In the genomic region with DNA sequence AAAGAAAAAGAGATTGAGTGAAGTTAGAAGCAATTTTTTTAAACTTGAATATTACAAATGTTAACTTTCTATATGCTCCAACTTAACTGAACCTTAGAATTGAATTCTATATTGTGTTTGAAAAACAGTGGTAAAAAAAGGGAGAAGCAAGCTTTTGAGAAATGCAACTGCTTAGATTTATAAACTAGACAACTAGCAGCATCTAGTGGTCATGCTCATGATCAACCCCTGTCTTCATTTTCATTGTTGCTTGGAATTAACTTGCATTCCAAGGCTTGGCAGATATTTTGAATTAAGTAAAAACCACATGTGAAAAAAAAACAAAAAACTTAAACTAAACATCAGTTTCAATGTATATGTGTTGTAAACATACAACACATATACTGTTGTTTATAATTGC, we compare ENCODE assay signal across 9 cellular contexts.
DNase-seq lines count a peak whose midpoint lies in the region; ATAC-seq and TF ChIP-seq lines count a peak whose summit lies in the region.
"Had no signal": no experiment of that assay in that cellular context is flagged by ENCODE, and none has a peak within 500 bp of the region (broad histone marks: within the 10 kb centered on the region; RNA-seq: fewer than 3 reads in every experiment).

No MANE protein-coding gene starts in this region.

- H3K27ac ChIP-seq in IMR-90 (ENCODE audit: insufficient read depth, low read length) (no peak overlapping the region), right lobe of liver (no peak overlapping the region)

- H2BK20ac ChIP-seq in IMR-90 (ENCODE audit: low read depth, low read length): no peak overlapping the region

- CTCF ChIA-PET in IMR-90 (lab: Yijun Ruan, JAX): interaction anchor here (0.6 to 1.4 kb wide), 6 partner anchors 9 to 135 kb away, joined by 3 to 5 read pairs (median 3); no protein-coding TSS in a partner anchor

- no peak overlapping the region for H2BK15ac ChIP-seq in IMR-90 (ENCODE audit: low read depth, low read length)

- TF ChIP-seq POLR2A in IMR-90 (IDR thresholded peaks at IDR 0.05; ENCODE audit: low read depth, low read length) (no peak), right lobe of liver (IDR thresholded peaks at IDR 0.05) (no peak)

- POLR2A ChIA-PET in IMR-90 (lab: Charles Lee; ENCODE audit: unreplicated experiment): no interaction called here

- H3K4me1 ChIP-seq in IMR-90 (ENCODE audit: control insufficient read depth, insufficient read depth, low read length) (no peaks in the 10 kb centered on the region), right lobe of liver (no peaks in the 10 kb centered on the region)

- H2AFZ ChIP-seq in IMR-90 (replicated peaks; ENCODE audit: low read length, poor library complexity): no peak overlapping the region

- no peaks in the 10 kb centered on the region for H3K79me1 ChIP-seq in IMR-90 (ENCODE audit: low read depth in 1 of 2, low read length in 2 of 2)

- DNase-seq in Caki2 (ENCODE audit: low read depth) (peak; percentile 25), IMR-90 (peak; percentile 28), astrocyte of the hippocampus (ENCODE audit: low read depth, low spot score) (peak; percentile 46), right lobe of liver (no peak), GOT3 (lab: John Stamatoyannopoulos, UW) (no peak)

- H3K4ac ChIP-seq in IMR-90 (ENCODE audit: low read depth, low read length): no peak overlapping the region

- H3K4me2 ChIP-seq in IMR-90 (ENCODE audit: low read depth, low read length): no peak overlapping the region

- H3K14ac ChIP-seq in IMR-90 (replicated peaks; ENCODE audit: low read depth, low read length): no peak overlapping the region

- H3K9ac ChIP-seq in IMR-90 (ENCODE audit: low read depth, low read length): no peak overlapping the region

- H3K36me3 ChIP-seq in IMR-90 (ENCODE audit: control insufficient read depth, insufficient read depth, low read length) (no peaks in the 10 kb centered on the region), right lobe of liver (no peaks in the 10 kb centered on the region)

- intact Hi-C loops in IMR-90 (cut with micrococcal nuclease) (loop anchor here (2.0 kb wide), 1 partner anchor 135 kb away; no protein-coding TSS in a partner anchor), right lobe of liver (cut with DNase I) (no loop called here)

- dilution Hi-C loops in IMR-90 (cut with HindIII; ENCODE audit: low sequenced_read_pairs, unreplicated experiment): no loop called here

- no peak overlapping the region for H3K56ac ChIP-seq in IMR-90 (ENCODE audit: extremely low read depth, insufficient read depth, low read length)

- TF ChIP-seq CTCF in IMR-90 (conservative IDR thresholded peaks at IDR 0.05; ENCODE audit: low read depth, low read length) (peak; percentile 56), right lobe of liver (IDR thresholded peaks at IDR 0.05) (peak in 3 of 4 donors; percentile 34 to 42 (median 36))

- ATAC-seq in IMR-90 (ENCODE audit: low read depth) (peak; percentile 57), right lobe of liver (peak in 1 of 4 donors; percentile 39), GM19455 (IDR thresholded peaks at IDR 0.05; ENCODE audit: unreplicated experiment) (no peak), HG03097 (IDR thresholded peaks at IDR 0.05; ENCODE audit: low FRiP score, unreplicated experiment) (no peak), HG03460 (IDR thresholded peaks at IDR 0.05; ENCODE audit: unreplicated experiment) (no peak)
- ATAC-seq: natural killer cell treated with Interleukin-12 subunit alpha and Interleukin-12 subunit beta and Interleukin-15 and Interleukin-18, amount 100 ng/mL, for 72 hours had no signal

- no peak overlapping the region for H3K18ac ChIP-seq in IMR-90 (ENCODE audit: low read depth, low read length)

- no peak overlapping the region for H4K5ac ChIP-seq in IMR-90 (ENCODE audit: low read depth, low read length)

- H4K20me1 ChIP-seq in IMR-90 (ENCODE audit: insufficient read depth, low read length): no peaks in the 10 kb centered on the region

- no peak overlapping the region for H4K91ac ChIP-seq in IMR-90 (ENCODE audit: insufficient read depth, low read depth, low read length)

- TF ChIP-seq RAD21 in IMR-90 (IDR thresholded peaks at IDR 0.05; ENCODE audit: low read length): peak; percentile 51

- no peak overlapping the region for H2BK5ac ChIP-seq in IMR-90 (ENCODE audit: low read depth, low read length, poor library complexity, severe bottlenecking)

- H3K9me3 ChIP-seq in IMR-90 (ENCODE audit: control insufficient read depth, insufficient read depth, low read length) (no peaks in the 10 kb centered on the region), right lobe of liver (no peaks in the 10 kb centered on the region)

- H2AK5ac ChIP-seq in IMR-90 (ENCODE audit: low read depth, low read length): no peak overlapping the region

- BruUV-seq in IMR-90 (replicated peaks; lab: Mats Ljungman, UMichigan): no TSS peak

- no peak overlapping the region for H3K4me3 ChIP-seq in IMR-90 (ENCODE audit: insufficient read depth, low read depth, low read length)
- no peak overlapping the region for H3K4me3 ChIP-seq in right lobe of liver

- H3K23ac ChIP-seq in IMR-90 (ENCODE audit: low read depth, low read length): no peak overlapping the region

- H3K27me3 ChIP-seq in IMR-90 (ENCODE audit: control insufficient read depth, insufficient read depth, low read length): no peaks in the 10 kb centered on the region; the same call in 1 of the 2 replicates
- no peaks in the 10 kb centered on the region for H3K27me3 ChIP-seq in right lobe of liver

- in situ Hi-C loops in Caki2 (cut with HindIII; ENCODE audit: low pct_unique_long_range_greater_than_20kb, low sequenced_read_pairs) (no loop called here), IMR-90 (cut with MboI; ENCODE audit: low sequenced_read_pairs) (no loop called here)

- H4K8ac ChIP-seq in IMR-90 (ENCODE audit: low read depth in 2 of 2, low read length in 2 of 2): no peak overlapping the region

- H2AK9ac ChIP-seq in IMR-90 (replicated peaks; ENCODE audit: low read depth, low read length, poor library complexity): no peak overlapping the region

- no peak overlapping the region for H2BK120ac ChIP-seq in IMR-90 (ENCODE audit: low read depth, low read length)

- H3K9me1 ChIP-seq in IMR-90 (ENCODE audit: insufficient read depth, low read length): no peaks in the 10 kb centered on the region

TF ChIP-seq in IMR-90, 13 proteins besides CTCF, POLR2A, EP300 and RAD21:
- no peak for TF ChIP-seq CEBPB (IDR thresholded peaks at IDR 0.05; ENCODE audit: low read depth, low read length)
- TF ChIP-seq BHLHE40 (IDR thresholded peaks at IDR 0.05; ENCODE audit: low read depth, low read length): no peak
- TF ChIP-seq RCOR1 (IDR thresholded peaks at IDR 0.05; ENCODE audit: insufficient replicate concordance, low read length): no peak
- TF ChIP-seq, protein P1, sequence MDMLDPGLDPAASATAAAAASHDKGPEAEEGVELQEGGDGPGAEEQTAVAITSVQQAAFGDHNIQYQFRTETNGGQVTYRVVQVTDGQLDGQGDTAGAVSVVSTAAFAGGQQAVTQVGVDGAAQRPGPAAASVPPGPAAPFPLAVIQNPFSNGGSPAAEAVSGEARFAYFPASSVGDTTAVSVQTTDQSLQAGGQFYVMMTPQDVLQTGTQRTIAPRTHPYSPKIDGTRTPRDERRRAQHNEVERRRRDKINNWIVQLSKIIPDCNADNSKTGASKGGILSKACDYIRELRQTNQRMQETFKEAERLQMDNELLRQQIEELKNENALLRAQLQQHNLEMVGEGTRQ (IDR thresholded peaks at IDR 0.05; ENCODE audit: low read depth, low read length): no peak
- TF ChIP-seq NFE2L2 (IDR thresholded peaks at IDR 0.05; ENCODE audit: low read depth, low read length): no peak
- TF ChIP-seq SMC3 (IDR thresholded peaks at IDR 0.05; ENCODE audit: low read depth, low read length): peak; percentile 34; the same call in 1 of the 2 replicates
- TF ChIP-seq, protein P2, sequence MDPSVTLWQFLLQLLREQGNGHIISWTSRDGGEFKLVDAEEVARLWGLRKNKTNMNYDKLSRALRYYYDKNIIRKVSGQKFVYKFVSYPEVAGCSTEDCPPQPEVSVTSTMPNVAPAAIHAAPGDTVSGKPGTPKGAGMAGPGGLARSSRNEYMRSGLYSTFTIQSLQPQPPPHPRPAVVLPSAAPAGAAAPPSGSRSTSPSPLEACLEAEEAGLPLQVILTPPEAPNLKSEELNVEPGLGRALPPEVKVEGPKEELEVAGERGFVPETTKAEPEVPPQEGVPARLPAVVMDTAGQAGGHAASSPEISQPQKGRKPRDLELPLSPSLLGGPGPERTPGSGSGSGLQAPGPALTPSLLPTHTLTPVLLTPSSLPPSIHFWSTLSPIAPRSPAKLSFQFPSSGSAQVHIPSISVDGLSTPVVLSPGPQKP (IDR thresholded peaks at IDR 0.05; ENCODE audit: borderline replicate concordance, low read depth, low read length): no peak
- TF ChIP-seq MAFK (IDR thresholded peaks at IDR 0.05; ENCODE audit: low read depth, low read length): no peak
- no peak for TF ChIP-seq CHD1 (IDR thresholded peaks at IDR 0.05; ENCODE audit: low read depth, low read length)
TF ChIP-seq in IMR-90: peak in this region for 1.

Comparison
In these comparisons a context has a peak if more than half of its experiments do, and no peak if none do; other contexts are left out.
1. DNase-seq: peak in Caki2 (single experiment), IMR-90 (single experiment) and astrocyte of the hippocampus (single experiment); none in right lobe of liver (0 of 3) and GOT3 (single experiment).